18 cellular contexts compared by ENCODE assay signal in the genomic region with DNA sequence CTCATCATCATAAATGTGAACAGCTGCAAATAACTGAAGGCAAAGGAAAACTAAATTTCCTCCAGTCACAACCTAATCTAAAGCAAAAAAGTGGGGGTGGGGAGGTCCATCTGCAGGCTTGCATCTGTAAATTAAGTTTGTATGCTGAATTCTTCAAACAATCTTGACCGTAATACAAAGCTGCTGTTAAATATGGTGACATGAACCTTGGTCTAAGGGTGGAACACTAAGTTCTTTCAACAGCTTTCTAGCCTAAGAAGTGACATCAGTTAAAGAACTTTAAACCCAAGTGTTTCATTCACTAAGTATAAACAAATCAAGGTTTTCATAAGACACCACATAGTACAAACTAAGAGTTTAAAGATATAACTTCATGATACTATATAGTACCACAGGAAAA. TPM values are rescaled to one million over a fixed set of nuclear protein-coding genes. Genes with fewer than 3 reads are reported as not detected.
DNase-seq lines count a peak whose midpoint lies in the region; ATAC-seq and TF ChIP-seq lines count a peak whose summit lies in the region.
"Had no signal": no experiment of that assay in that cellular context is flagged by ENCODE, and none has a peak within 500 bp of the region (broad histone marks: within the 10 kb centered on the region; RNA-seq: fewer than 3 reads in every experiment).

No MANE protein-coding gene starts in this region.

- no peak for ATAC-seq in CD4-positive, CD25-positive, alpha-beta regulatory T cell (ENCODE audit: low read depth in 2 of 2)
- ATAC-seq: body of pancreas, sciatic nerve had no signal

- H3K27ac Mint-ChIP-seq in CD4-positive, CD25-positive, alpha-beta regulatory T cell, result peak overlapping the region in 2 of 3 donors; percentile 24 to 37
- H3K27ac Mint-ChIP-seq: memory B cell had no signal

- peaks cover 18% of the 10 kb centered on the region for H3K36me3 ChIP-seq in CD4-positive, CD25-positive, alpha-beta regulatory T cell (ENCODE audit: control insufficient read depth, insufficient read depth, low read length)
- peaks cover 5 to 13% of the 10 kb centered on the region in 2 donors for H3K36me3 ChIP-seq in muscle layer of duodenum (ENCODE audit: control insufficient read depth in 1 of 2, insufficient read depth in 2 of 2, low read length in 2 of 2)
- H3K36me3 ChIP-seq: neural progenitor cell had no signal

- H3K27ac ChIP-seq in CD4-positive, CD25-positive, alpha-beta regulatory T cell (ENCODE audit: insufficient read depth, low read length, poor library complexity, severe bottlenecking), result no peak overlapping the region
- peak overlapping the region; percentile 50 for H3K27ac ChIP-seq in muscle layer of duodenum (ENCODE audit: low read length)
- H3K27ac ChIP-seq: body of pancreas, neural progenitor cell had no signal

- no peak overlapping the region for H3K4me3 Mint-ChIP-seq in CD4-positive, CD25-positive, alpha-beta regulatory T cell
- H3K4me3 Mint-ChIP-seq: memory B cell, neural progenitor cell had no signal

- H3K4me1 ChIP-seq in CD4-positive, CD25-positive, alpha-beta regulatory T cell (ENCODE audit: control insufficient read depth, insufficient read depth, low read length, poor library complexity, severe bottlenecking), result peaks cover 7% of the 10 kb centered on the region
- peaks cover 0 to 27% of the 10 kb centered on the region in 2 donors for H3K4me1 ChIP-seq in muscle layer of duodenum (ENCODE audit: control insufficient read depth in 1 of 2, insufficient read depth in 2 of 2, low read length in 2 of 2)

- no peaks in the 10 kb centered on the region for H3K9me3 Mint-ChIP-seq in CD4-positive, CD25-positive, alpha-beta regulatory T cell
- H3K9me3 Mint-ChIP-seq: memory B cell, neural progenitor cell had no signal

- no peak for TF ChIP-seq CTCF in fibroblast of mammary gland (conservative IDR thresholded peaks at IDR 0.05; ENCODE audit: control insufficient read depth, insufficient read depth, low read depth, low read length)

- H3K4me1 Mint-ChIP-seq in CD4-positive, CD25-positive, alpha-beta regulatory T cell, result peaks cover 28 to 50% (median 41%) of the 10 kb centered on the region in 4 donors

- peaks cover 10% of the 10 kb centered on the region for H3K36me3 Mint-ChIP-seq in CD4-positive, CD25-positive, alpha-beta regulatory T cell

- H3K4me3 ChIP-seq in CD4-positive, CD25-positive, alpha-beta regulatory T cell (ENCODE audit: low read depth, low read length), result no peak overlapping the region
- no peak overlapping the region for H3K4me3 ChIP-seq in fibroblast of mammary gland (ENCODE audit: control insufficient read depth, low read depth, low read length)
- H3K4me3 ChIP-seq in muscle layer of duodenum (ENCODE audit: low read depth in 1 of 2, low read length in 2 of 2), result no peak overlapping the region
- H3K4me3 ChIP-seq: body of pancreas, dorsolateral prefrontal cortex, neural progenitor cell had no signal

- no peaks in the 10 kb centered on the region for H3K9me3 ChIP-seq in CD4-positive, CD25-positive, alpha-beta regulatory T cell (ENCODE audit: control insufficient read depth in 2 of 2, low read length in 2 of 2)
- H3K9me3 ChIP-seq in muscle layer of duodenum (ENCODE audit: control insufficient read depth in 1 of 2, low read length in 2 of 2), result no peaks in the 10 kb centered on the region
- H3K9me3 ChIP-seq: body of pancreas had no signal

- no peaks in the 10 kb centered on the region for H3K27me3 Mint-ChIP-seq in CD4-positive, CD25-positive, alpha-beta regulatory T cell
- H3K27me3 Mint-ChIP-seq: memory B cell had no signal

- no peaks in the 10 kb centered on the region for H3K27me3 ChIP-seq in CD4-positive, CD25-positive, alpha-beta regulatory T cell (ENCODE audit: control insufficient read depth, insufficient read depth, low read length)
- H3K27me3 ChIP-seq in muscle layer of duodenum (ENCODE audit: low read depth, low read length), result no peaks in the 10 kb centered on the region
- H3K27me3 ChIP-seq: body of pancreas, dorsolateral prefrontal cortex, neural progenitor cell had no signal

- DNase-seq in CD4-positive, CD25-positive, alpha-beta regulatory T cell, result no peak
- peak; percentile 9 for DNase-seq in SK-N-DZ (ENCODE audit: low spot score)
- DNase-seq in fibroblast of mammary gland (ENCODE audit: low read depth), result peak; percentile 16
- DNase-seq in activated CD4-positive, alpha-beta T cell treated with anti-CD3 and anti-CD28 coated beads, Interleukin-2, amount 50 U/mL, for 4 hours, result no peak
- no peak for DNase-seq in inferior parietal cortex (ENCODE audit: extremely low spot score)
- DNase-seq in NCI-H2227 (lab: John Stamatoyannopoulos, UW; ENCODE audit: unreplicated experiment), result no peak
- no peak for DNase-seq in activated CD4-positive, alpha-beta T cell treated with anti-CD3 and anti-CD28 coated beads, Interleukin-2, amount 50 U/mL, for 1 hour
- DNase-seq: activated CD4-positive, alpha-beta T cell treated with anti-CD3 and anti-CD28 coated beads for 4 hours; activated naive CD4-positive, alpha-beta T cell treated with Interleukin-2 at 50 U/mL for 16 hours; body of pancreas; dorsolateral prefrontal cortex; NCI-H146; SHP77 treated with DMSO at 0.1 percent for 48 hours; T1000 had no signal

RNA-seq across cellular contexts. Expression of a gene that starts 4.3 kb away (rescaled TPM):
- total RNA-seq in CD4-positive, CD25-positive, alpha-beta regulatory T cell, result 78.5 TPM
- polyA plus RNA-seq in CD4-positive, CD25-positive, alpha-beta regulatory T cell, result 10 to 100 TPM; 14.5 to 24.0 (median 19.4) TPM
- polyA plus RNA-seq in SK-N-DZ (2014; cell fraction: cytosol; rRNA removed), result 25.9 and 26.7 TPM in 2 replicates
- polyA plus RNA-seq in SK-N-DZ (2014; cell fraction: nucleus; rRNA removed), result 25.4 and 25.6 TPM in 2 replicates

Comparison
In these comparisons a context has a peak if more than half of its experiments do, and no peak if none do; other contexts are left out.
1. DNase-seq: peak in SK-N-DZ (single experiment) and fibroblast of mammary gland (single experiment); none in CD4-positive, CD25-positive, alpha-beta regulatory T cell (0 of 3), activated CD4-positive, alpha-beta T cell treated with anti-CD3 and anti-CD28 coated beads, Interleukin-2, amount 50 U/mL, for 4 hours (0 of 2), inferior parietal cortex (single experiment), NCI-H2227 (single experiment) and activated CD4-positive, alpha-beta T cell treated with anti-CD3 and anti-CD28 coated beads, Interleukin-2, amount 50 U/mL, for 1 hour (single experiment).